ENCODE assay signal across 8 cellular contexts in genomic region chr17:67475161-67475887, GRCh38.
A peak's percentile ranks its signal among the peaks of the same experiment; 100 is the strongest.
DNase-seq lines count a peak whose midpoint lies in the region; ATAC-seq and TF ChIP-seq lines count a peak whose summit lies in the region.

No MANE protein-coding gene starts in this region.

- H3K27me3 ChIP-seq in BJ (ENCODE audit: control insufficient read depth, insufficient read depth, low read length) (no peaks in the 10 kb centered on the region), adipocyte (replicated peaks; ENCODE audit: control insufficient read depth, insufficient read depth, low read length) (no peaks in the 10 kb centered on the region), heart right ventricle (no peaks in the 10 kb centered on the region), uterus (no peaks in the 10 kb centered on the region)

- WGBS in heart right ventricle, 2 donors: 36 to 39% methylated on average over 21 of the region's 21 CpGs

- CTCF ChIA-PET in BJ (lab: Yijun Ruan, JAX): interaction anchor here (0.6 to 7.9 kb wide), 23 partner anchors 10 to 218 kb away, joined by 3 to 58 read pairs (median 4); partner anchors contain the start of gene PITPNC1

- H3K27ac ChIP-seq in heart right ventricle (peak overlapping the region; percentile 54 to 88 (median 80)), uterus (peak overlapping the region in 1 of 2 donors; percentile 67)

- H3K4me3 ChIP-seq in BJ (ENCODE audit: low read depth, low read length) (no peak overlapping the region), adipocyte (ENCODE audit: low read length) (no peak overlapping the region), heart right ventricle (peak overlapping the region in 1 of 10 donors; percentile 13), uterus (no peak overlapping the region)

- ATAC-seq in GM21737 (IDR thresholded peaks at IDR 0.05; ENCODE audit: unreplicated experiment): peak; percentile 83
- ATAC-seq in heart right ventricle: peak; percentile 54 to 85 (median 70)

- H3K9me3 ChIP-seq in adipocyte (ENCODE audit: control insufficient read depth, low read length) (no peaks in the 10 kb centered on the region), heart right ventricle (peaks cover 0 to 10% (median 0%) of the 10 kb centered on the region in 11 donors), uterus (no peaks in the 10 kb centered on the region)

- intact Hi-C loops in heart right ventricle (cut with DNase I): loop anchor here (1.0 to 10.0 kb wide), 7 partner anchors 93 to 212 kb away; partner anchors contain the start of gene PITPNC1 (in 2 of the 10)
- intact Hi-C loops in uterus (cut with DNase I; ENCODE audit: low total_unique reads): no loop called here

- TF ChIP-seq POLR2A in uterus (IDR thresholded peaks at IDR 0.05): no peak

- no peaks in the 10 kb centered on the region for H3K36me3 ChIP-seq in BJ (ENCODE audit: control insufficient read depth, insufficient read depth, low read length)
- H3K36me3 ChIP-seq in adipocyte (ENCODE audit: control insufficient read depth, insufficient read depth, low read length, severe bottlenecking): no peaks in the 10 kb centered on the region
- no peaks in the 10 kb centered on the region for H3K36me3 ChIP-seq in heart right ventricle
- no peaks in the 10 kb centered on the region for H3K36me3 ChIP-seq in uterus

- H3K9ac ChIP-seq in adipocyte (ENCODE audit: low read length): no peak overlapping the region

- DNase-seq in BJ (ENCODE audit: low read depth) (no peak), NCI-H146 (lab: John Stamatoyannopoulos, UW) (peak; percentile 76), T-helper 1 cell (peak; percentile 64 to 86 (median 76)), adipocyte (ENCODE audit: low read depth) (peak; percentile 72), heart right ventricle (peak; percentile 76 to 83), renal cortical epithelial cell (ENCODE audit: low read depth) (peak; percentile 70), uterus (peak; percentile 53 to 57)

- TF ChIP-seq CTCF in BJ (IDR thresholded peaks at IDR 0.05; ENCODE audit: insufficient read depth, low read depth, low read length) (peak; percentile 88), heart right ventricle (IDR thresholded peaks at IDR 0.05) (peak; percentile 65 to 94 (median 85)), uterus (IDR thresholded peaks at IDR 0.05) (peak; percentile 53 to 79 (median 63))

- POLR2A ChIA-PET in BJ (lab: Charles Lee): no interaction called here

- H3K4me1 ChIP-seq in adipocyte (ENCODE audit: control insufficient read depth, insufficient read depth, low read length): peaks cover 11% of the 10 kb centered on the region
- peaks cover 0 to 54% (median 31%) of the 10 kb centered on the region in 9 donors for H3K4me1 ChIP-seq in heart right ventricle
- no peaks in the 10 kb centered on the region for H3K4me1 ChIP-seq in uterus
